18 cellular contexts compared by ENCODE assay signal in genomic region chr13:67383358-67383757, GRCh38.
A peak's percentile ranks its signal among the peaks of the same experiment; 100 is the strongest.
DNase-seq lines count a peak whose midpoint lies in the region; ATAC-seq, FAIRE-seq and TF ChIP-seq lines count a peak whose summit lies in the region.
"Had no signal": no experiment of that assay in that cellular context is flagged by ENCODE, and none has a peak within 500 bp of the region (broad histone marks: within the 10 kb centered on the region; RNA-seq: fewer than 3 reads in every experiment).

No MANE protein-coding gene starts in this region.

- TF ChIP-seq RAD21 in Ishikawa (IDR thresholded peaks at IDR 0.05; ENCODE audit: low read depth) (no peak), HepG2 (CRISPR knock-in tag; IDR thresholded peaks at IDR 0.05) (no peak)

- H3K27me3 ChIP-seq in HepG2 (ENCODE audit: control insufficient read depth in 1 of 2, insufficient read depth in 2 of 2, low read length in 2 of 2) (no peaks in the 10 kb centered on the region), left ventricle myocardium inferior (ENCODE audit: low read depth) (no peaks in the 10 kb centered on the region)
- H3K27me3 ChIP-seq: suprapubic skin had no signal

- no TSS peak for BruUV-seq in HepG2 (replicated peaks; lab: Mats Ljungman, UMichigan)

- H3K4me2 ChIP-seq in HepG2 (ENCODE audit: low read depth, low read length) = no peak overlapping the region

- H3K9me3 ChIP-seq in HepG2 (ENCODE audit: low read length) = no peaks in the 10 kb centered on the region
- peaks cover 6% of the 10 kb centered on the region for H3K9me3 ChIP-seq in left ventricle myocardium inferior (replicated peaks)
- H3K9me3 ChIP-seq: suprapubic skin had no signal

- DNase-seq in WTC11 (ENCODE audit: low spot score) = no peak
- DNase-seq in HepG2 (ENCODE audit: low spot score) = peak; percentile 1
- DNase-seq in left ventricle myocardium inferior = no peak
- DNase-seq in HFFc6 = no peak
- no peak for DNase-seq in pons (ENCODE audit: low spot score)
- DNase-seq: activated B cell treated with CpG ODN at 0.5 μM for 24 hours; activated CD8-positive, alpha-beta memory T cell treated with anti-CD3 and anti-CD28 coated beads, Interleukin-2, amount 10 ng/mL, durations not matched to agents 7 days and 5 days; erythroblast; GDM1; NCI-H1105; stimulated activated CD4-positive, alpha-beta T cell treated with anti-CD3 and anti-CD28 coated beads, Interleukin-12 subunit alpha, Interleukin-12 subunit beta, amount 100 ng/mL, for 4 hours had no signal

- no peaks in the 10 kb centered on the region for H3K36me3 Mint-ChIP-seq in WTC11
- no peaks in the 10 kb centered on the region for H3K36me3 Mint-ChIP-seq in HFFc6 (ENCODE audit: low read depth)
- H3K36me3 Mint-ChIP-seq: activated CD8-positive, alpha-beta memory T cell treated with anti-CD3 and anti-CD28 coated beads, Interleukin-2, amount 10 ng/mL, durations not matched to agents 7 days and 5 days; activated naive CD4-positive, alpha-beta T cell treated with anti-CD3 and anti-CD28 coated beads, Interleukin-2, amount 50 U/mL, for 72 hours had no signal

- H3K27me3 Mint-ChIP-seq in WTC11 (ENCODE audit: low read depth) (no peaks in the 10 kb centered on the region), HFFc6 (ENCODE audit: insufficient read depth) (no peaks in the 10 kb centered on the region)
- H3K27me3 Mint-ChIP-seq: activated B cell treated with CpG ODN at 0.5 μM for 24 hours; activated CD8-positive, alpha-beta memory T cell treated with anti-CD3 and anti-CD28 coated beads, Interleukin-2, amount 10 ng/mL, durations not matched to agents 7 days and 5 days had no signal

- H3K27ac Mint-ChIP-seq in WTC11 (peak overlapping the region; percentile 39; the same call in 1 of the 2 replicates), HFFc6 (no peak overlapping the region)
- H3K27ac Mint-ChIP-seq: activated B cell treated with CpG ODN at 0.5 μM for 24 hours; activated CD8-positive, alpha-beta memory T cell treated with anti-CD3 and anti-CD28 coated beads, Interleukin-2, amount 10 ng/mL, durations not matched to agents 7 days and 5 days; activated naive CD4-positive, alpha-beta T cell treated with anti-CD3 and anti-CD28 coated beads, Interleukin-2, amount 50 U/mL, for 72 hours had no signal

- WGBS in HepG2 (ENCODE audit: low lambda C conversion rate) = 3% methylated on average over 4 of the region's 4 CpGs

- ATAC-seq in GM18868 (IDR thresholded peaks at IDR 0.05; ENCODE audit: unreplicated experiment) (peak; percentile 48), WTC11 (peak; percentile 47), HepG2 (peak; percentile 31; the same call in 1 of the 3 replicates), GM19035 (IDR thresholded peaks at IDR 0.05; ENCODE audit: unreplicated experiment) (no peak)
- ATAC-seq: activated CD8-positive, alpha-beta memory T cell treated with anti-CD3 and anti-CD28 coated beads, Interleukin-2, amount 10 ng/mL, durations not matched to agents 7 days and 5 days; activated naive CD4-positive, alpha-beta T cell treated with anti-CD3 and anti-CD28 coated beads, Interleukin-2, amount 50 U/mL, for 72 hours had no signal

- peaks cover 25% of the 10 kb centered on the region for H3K4me1 Mint-ChIP-seq in WTC11
- H3K4me1 Mint-ChIP-seq in HFFc6 (ENCODE audit: low read depth) = no peaks in the 10 kb centered on the region
- H3K4me1 Mint-ChIP-seq: activated B cell treated with CpG ODN at 0.5 μM for 24 hours; activated CD8-positive, alpha-beta memory T cell treated with anti-CD3 and anti-CD28 coated beads, Interleukin-2, amount 10 ng/mL, durations not matched to agents 7 days and 5 days had no signal

- TF ChIP-seq CTCF in WTC11 (IDR thresholded peaks at IDR 0.05) (no peak), HepG2 (CRISPR knock-in tag; IDR thresholded peaks at IDR 0.05) (no peak), left ventricle myocardium inferior (IDR thresholded peaks at IDR 0.05; ENCODE audit: borderline replicate concordance) (no peak), HFFc6 (IDR thresholded peaks at IDR 0.05) (no peak)

- H3K79me2 ChIP-seq in HepG2 (ENCODE audit: insufficient read depth, low read length) = no peaks in the 10 kb centered on the region

- no peak overlapping the region for H2AFZ ChIP-seq in HepG2 (ENCODE audit: low read length)

- intact Hi-C loops in HepG2 (cut with micrococcal nuclease; ENCODE audit: unreplicated experiment) = no loop called here
- intact Hi-C loops in left ventricle myocardium inferior (cut with micrococcal nuclease) = no loop called here

- H3K36me3 ChIP-seq in HepG2 (replicated peaks in 1 of 2; ENCODE audit: control insufficient read depth in 1 of 2, insufficient read depth in 2 of 2, low read length in 2 of 2) (no peaks in the 10 kb centered on the region), left ventricle myocardium inferior (no peaks in the 10 kb centered on the region)
- H3K36me3 ChIP-seq: suprapubic skin had no signal

- TF ChIP-seq POLR2A in HepG2 (IDR thresholded peaks at IDR 0.05; ENCODE audit: insufficient read depth in 1 of 2, low read depth in 2 of 2, low read length in 2 of 2) = no peak

- no peaks in the 10 kb centered on the region for H3K4me1 ChIP-seq in HepG2 (ENCODE audit: insufficient read depth, low read length)
- H3K4me1 ChIP-seq in left ventricle myocardium inferior = no peaks in the 10 kb centered on the region
- H3K4me1 ChIP-seq: suprapubic skin had no signal

- FAIRE-seq in HepG2 (lab: Jason Lieb, UNC) = no peak
- FAIRE-seq: colon, GM18507 had no signal

- H4K20me1 ChIP-seq in HepG2 (ENCODE audit: insufficient read depth, low read length) = no peaks in the 10 kb centered on the region

- POLR2A ChIA-PET in WTC11 (lab: Charles Lee) = no interaction called here
- POLR2A ChIA-PET in HepG2 (lab: Yijun Ruan, JAX) = no interaction called here

- TF ChIP-seq EP300 in Ishikawa (IDR thresholded peaks at IDR 0.05; ENCODE audit: borderline replicate concordance) (no peak), HepG2 (IDR thresholded peaks at IDR 0.05; ENCODE audit: low read depth in 2 of 2, low read length in 2 of 2) (no peak), HepG2 (CRISPR knock-in tag; IDR thresholded peaks at IDR 0.05; ENCODE audit: borderline replicate concordance) (no peak)

- CTCF ChIA-PET in WTC11 (lab: Charles Lee) (interaction anchor here (1.3 kb wide), 1 partner anchor 33 kb away, joined by 4 read pairs; no protein-coding TSS in a partner anchor), HepG2 (lab: Yijun Ruan, JAX; ENCODE audit: low intra/inter-chr PET ratio, low total read pairs) (no interaction called here)

- no peak overlapping the region for H3K27ac ChIP-seq in HepG2 (ENCODE audit: extremely low read length, insufficient read depth, low read length)
- no peak overlapping the region for H3K27ac ChIP-seq in left ventricle myocardium inferior (replicated peaks)
- H3K27ac ChIP-seq: suprapubic skin had no signal

- H3K4me3 ChIP-seq in HepG2 (replicated peaks in 1 of 3; ENCODE audit: insufficient read depth in 1 of 3, low read depth in 2 of 3, low read length in 3 of 3) = no peak overlapping the region
- H3K4me3 ChIP-seq in left ventricle myocardium inferior = no peak overlapping the region
- H3K4me3 ChIP-seq: suprapubic skin had no signal

- in situ Hi-C loops in HepG2 (cut with HindIII; ENCODE audit: extremely low pct_ligation_motif_present, low pct_unique_long_range_greater_than_20kb) = no loop called here

- no peak overlapping the region for H3K9ac ChIP-seq in HepG2 (ENCODE audit: insufficient read depth, low read depth, low read length)

- H3K9me3 Mint-ChIP-seq in WTC11 = peaks cover 6% of the 10 kb centered on the region
- H3K9me3 Mint-ChIP-seq in HFFc6 = peaks cover 28% of the 10 kb centered on the region

- no peak overlapping the region for H3K4me3 Mint-ChIP-seq in WTC11
- H3K4me3 Mint-ChIP-seq in HFFc6 = no peak overlapping the region
- H3K4me3 Mint-ChIP-seq: activated B cell treated with CpG ODN at 0.5 μM for 24 hours; activated CD8-positive, alpha-beta memory T cell treated with anti-CD3 and anti-CD28 coated beads, Interleukin-2, amount 10 ng/mL, durations not matched to agents 7 days and 5 days had no signal

TF ChIP-seq in HepG2, 621 proteins besides CTCF, POLR2A, EP300 and RAD21:
- TF ChIP-seq CEBPB (IDR thresholded peaks at IDR 0.05; ENCODE audit: borderline replicate concordance, low read depth, low read length) (peak; percentile 38; the same call in 1 of the 2 replicates), FOXP1 (IDR thresholded peaks at IDR 0.05) (no peak), FOXP1 (CRISPR knock-in tag; IDR thresholded peaks at IDR 0.05) (0 out of 2 replicates have a peak, but pooled peaks have one; percentile 8), ETS1 (CRISPR knock-in tag; IDR thresholded peaks at IDR 0.05) (no peak), ZNF101 (CRISPR knock-in tag; IDR thresholded peaks at IDR 0.05; ENCODE audit: borderline replicate concordance, low read depth) (no peak), SNRNP70 (IDR thresholded peaks at IDR 0.05; ENCODE audit: low read depth, low read length) (no peak), POGZ (CRISPR knock-in tag; IDR thresholded peaks at IDR 0.05) (no peak), MXD4 (CRISPR knock-in tag; IDR thresholded peaks at IDR 0.05) (no peak)
